23 cellular contexts compared by ENCODE assay signal in genomic region chr4:96139251-96139929, GRCh38.
"Had no signal": no experiment of that assay in that cellular context is flagged by ENCODE, and none has a peak within 500 bp of the region (broad histone marks: within the 10 kb centered on the region; RNA-seq: fewer than 3 reads in every experiment).

No MANE protein-coding gene starts in this region.

- H3K4me3 ChIP-seq: coronary artery, dorsolateral prefrontal cortex, esophagus muscularis mucosa, gastroesophageal sphincter, heart left ventricle, hepatocyte, left ventricle myocardium inferior, lung had no signal

- H3K4me1 Mint-ChIP-seq: immature natural killer cell; memory B cell; naive thymus-derived CD4-positive, alpha-beta T cell; natural killer cell had no signal

- H3K27ac Mint-ChIP-seq: immature natural killer cell; memory B cell; naive thymus-derived CD4-positive, alpha-beta T cell; natural killer cell had no signal

- H3K27me3 Mint-ChIP-seq: memory B cell; naive thymus-derived CD4-positive, alpha-beta T cell had no signal

- H3K4me1 ChIP-seq: esophagus muscularis mucosa, foreskin keratinocyte, gastroesophageal sphincter, heart left ventricle, left ventricle myocardium inferior had no signal

- H3K27me3 ChIP-seq: dorsolateral prefrontal cortex, foreskin keratinocyte, gastroesophageal sphincter, heart left ventricle, hepatocyte had no signal

- H3K36me3 ChIP-seq: esophagus muscularis mucosa, gastroesophageal sphincter, heart left ventricle, left ventricle myocardium inferior had no signal

- ATAC-seq: foreskin keratinocyte; gastroesophageal sphincter; heart left ventricle; left colon; left lobe of liver; naive thymus-derived CD4-positive, alpha-beta T cell; natural killer cell had no signal

- H3K4me3 Mint-ChIP-seq: immature natural killer cell; memory B cell; naive thymus-derived CD4-positive, alpha-beta T cell; natural killer cell had no signal

- H3K36me3 Mint-ChIP-seq: immature natural killer cell; memory B cell; naive thymus-derived CD4-positive, alpha-beta T cell; natural killer cell had no signal

- DNase-seq: dermis blood vessel endothelial cell; dorsolateral prefrontal cortex; effector CD4-positive, alpha-beta T cell; effector memory CD4-positive, alpha-beta T cell; foreskin keratinocyte; heart left ventricle; hypothalamus; immature natural killer cell; islet precursor cell; left colon; left ventricle myocardium inferior; mammary epithelial cell; mesendoderm; midbrain; naive thymus-derived CD4-positive, alpha-beta T cell; natural killer cell had no signal

- H3K27ac ChIP-seq: coronary artery, dorsolateral prefrontal cortex, esophagus muscularis mucosa, foreskin keratinocyte, gastroesophageal sphincter, heart left ventricle, hepatocyte, left ventricle myocardium inferior had no signal

- H3K9me3 ChIP-seq: esophagus muscularis mucosa, gastroesophageal sphincter, left ventricle myocardium inferior had no signal
